In the genomic region with DNA sequence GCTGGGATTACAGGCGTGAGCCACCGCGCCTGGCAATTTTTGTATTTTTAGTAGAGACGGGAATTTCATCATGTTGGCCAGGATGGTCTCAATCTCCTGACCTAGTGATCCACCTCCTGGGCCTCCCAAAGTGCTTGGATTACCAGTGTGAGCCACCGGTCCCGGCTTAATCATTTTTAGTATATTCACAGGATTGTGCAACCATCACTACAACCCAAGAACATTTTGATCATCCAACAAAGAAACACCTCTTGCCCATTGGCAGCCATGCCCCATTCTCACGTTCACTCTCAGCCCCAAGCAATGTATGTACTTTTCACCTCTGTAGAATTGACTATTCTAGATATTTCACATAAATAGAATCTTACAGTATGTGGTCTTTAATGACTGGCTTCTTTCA, we compare ENCODE assay signal across 23 cellular contexts. TPM values are rescaled to one million over a fixed set of nuclear protein-coding genes. Genes with fewer than 3 reads are reported as not detected.
"Had no signal": no experiment of that assay in that cellular context is flagged by ENCODE, and none has a peak within 500 bp of the region (broad histone marks: within the 10 kb centered on the region; RNA-seq: fewer than 3 reads in every experiment).

No MANE protein-coding gene starts in this region.

- DNase-seq: activated CD4-positive, alpha-beta T cell treated with anti-CD3 and anti-CD28 coated beads for 36 hours; activated CD4-positive, alpha-beta T cell treated with anti-CD3 and anti-CD28 coated beads, Interleukin-2, amount 50 U/mL, for 1 hour; activated CD8-positive, alpha-beta T cell treated with anti-CD3 and anti-CD28 coated beads, Interleukin-2, amount 10 ng/mL, durations not matched to agents 7 days and 5 days; activated effector memory CD4-positive, alpha-beta T cell treated with Interleukin-2 at 50 U/mL for 16 hours; activated naive CD4-positive, alpha-beta T cell; activated T-cell treated with anti-CD3 and anti-CD28 coated beads, Interleukin-2, amount 50 U/mL, for 24 hours; Kasumi-1; KBM-7; NCI-H1048; NCI-H1930; NCI-H2171; NCI-H226; NCI-H526; NCI-H82; SIG-M5; T-cell had no signal

- ATAC-seq: activated CD4-positive, alpha-beta T cell treated with anti-CD3 and anti-CD28 coated beads for 36 hours; activated CD8-positive, alpha-beta T cell treated with anti-CD3 and anti-CD28 coated beads, Interleukin-2, amount 10 ng/mL, durations not matched to agents 7 days and 5 days; T-cell had no signal

- H3K27ac Mint-ChIP-seq: activated CD4-positive, alpha-beta T cell treated with anti-CD3 and anti-CD28 coated beads for 36 hours; activated CD8-positive, alpha-beta T cell treated with anti-CD3 and anti-CD28 coated beads, Interleukin-2, amount 10 ng/mL, durations not matched to agents 7 days and 5 days; activated naive CD4-positive, alpha-beta T cell treated with anti-CD3 and anti-CD28 coated beads, Interleukin-2, amount 50 U/mL, for 24 hours; activated T-cell treated with anti-CD3 and anti-CD28 coated beads, Interleukin-2, amount 50 U/mL, for 24 hours; activated T-helper 1 cell treated with anti-CD3 and anti-CD28 coated beads, Interleukin-12 subunit alpha, Interleukin-12 subunit beta, Interleukin-2, Interleukin-4 antibody, amounts not matched to agents 30 ng/mL and 10 ng/mL and 1 ng/mL, durations not matched to agents 14 hours and 24 hours and 36 hours; T-cell had no signal

- H3K4me3 Mint-ChIP-seq: activated CD4-positive, alpha-beta T cell treated with anti-CD3 and anti-CD28 coated beads for 36 hours; activated CD8-positive, alpha-beta T cell treated with anti-CD3 and anti-CD28 coated beads, Interleukin-2, amount 10 ng/mL, durations not matched to agents 7 days and 5 days; activated naive CD4-positive, alpha-beta T cell treated with anti-CD3 and anti-CD28 coated beads, Interleukin-2, amount 50 U/mL, for 24 hours; activated T-cell treated with anti-CD3 and anti-CD28 coated beads, Interleukin-2, amount 50 U/mL, for 24 hours; activated T-helper 1 cell treated with anti-CD3 and anti-CD28 coated beads, Interleukin-12 subunit alpha, Interleukin-12 subunit beta, Interleukin-2, Interleukin-4 antibody, amounts not matched to agents 30 ng/mL and 10 ng/mL and 1 ng/mL, durations not matched to agents 14 hours and 24 hours and 36 hours; T-cell had no signal

- H3K27me3 Mint-ChIP-seq: activated CD4-positive, alpha-beta T cell treated with anti-CD3 and anti-CD28 coated beads for 36 hours; activated naive CD4-positive, alpha-beta T cell treated with anti-CD3 and anti-CD28 coated beads, Interleukin-2, amount 50 U/mL, for 24 hours; activated T-cell treated with anti-CD3 and anti-CD28 coated beads, Interleukin-2, amount 50 U/mL, for 24 hours; T-cell had no signal

- H3K27ac ChIP-seq: VCaP had no signal

- H3K9me3 Mint-ChIP-seq: activated naive CD4-positive, alpha-beta T cell treated with anti-CD3 and anti-CD28 coated beads, Interleukin-2, amount 50 U/mL, for 24 hours; activated T-cell treated with anti-CD3 and anti-CD28 coated beads, Interleukin-2, amount 50 U/mL, for 24 hours; activated T-helper 1 cell treated with anti-CD3 and anti-CD28 coated beads, Interleukin-12 subunit alpha, Interleukin-12 subunit beta, Interleukin-2, Interleukin-4 antibody, amounts not matched to agents 30 ng/mL and 10 ng/mL and 1 ng/mL, durations not matched to agents 14 hours and 24 hours and 36 hours; T-cell had no signal

RNA-seq across cellular contexts. Expression of gene AMHR2, which starts 23.8 kb away (rescaled TPM):
- total RNA-seq: activated CD4-positive, alpha-beta T cell treated with anti-CD3 and anti-CD28 coated beads for 36 hours; activated CD8-positive, alpha-beta T cell treated with anti-CD3 and anti-CD28 coated beads, Interleukin-2, amount 10 ng/mL, durations not matched to agents 7 days and 5 days; activated T-helper 1 cell treated with anti-CD3 and anti-CD28 coated beads, Interleukin-12 subunit alpha, Interleukin-12 subunit beta, Interleukin-2, Interleukin-4 antibody, amounts not matched to agents 30 ng/mL and 10 ng/mL and 1 ng/mL, durations not matched to agents 14 hours and 24 hours and 36 hours; aorta; OCI-LY7; RPMI7951; T-helper 2 cell treated with Interferon-gamma antibody and Interleukin-4, amounts not matched to agents 100 ng/mL and 5 ng/mL, for 36 hours had no signal
